In the genomic region with DNA sequence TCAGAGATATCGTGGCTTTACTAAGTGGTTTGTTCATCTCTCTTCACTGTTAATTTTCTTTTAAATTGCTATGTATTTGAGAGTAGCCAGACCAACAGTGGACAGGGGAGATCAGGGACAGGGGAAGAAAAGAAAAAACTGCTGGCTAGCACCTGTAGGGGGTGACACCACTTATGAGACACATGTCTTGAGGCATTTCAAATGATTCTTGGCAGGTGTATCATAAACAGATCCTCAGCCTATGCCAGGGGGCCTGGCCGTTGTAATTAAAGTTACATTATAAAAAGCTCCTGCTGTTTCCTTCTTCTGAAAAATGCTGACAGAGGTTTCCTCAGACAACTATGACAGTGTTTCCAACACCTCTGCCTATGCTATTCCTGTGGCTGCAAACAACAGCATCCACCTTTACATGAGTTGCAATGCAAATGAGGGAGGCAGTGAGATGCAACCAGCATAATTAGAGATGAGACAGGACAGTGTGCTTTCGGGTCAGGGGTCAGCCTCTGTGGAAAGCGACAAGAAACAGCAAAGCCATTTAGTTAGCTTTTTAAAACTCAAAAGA, we compare ENCODE assay signal across 27 cellular contexts.
DNase-seq lines count a peak whose midpoint lies in the region; ATAC-seq and TF ChIP-seq lines count a peak whose summit lies in the region.
"Had no signal": no experiment of that assay in that cellular context is flagged by ENCODE, and none has a peak within 500 bp of the region (broad histone marks: within the 10 kb centered on the region; RNA-seq: fewer than 3 reads in every experiment).

No MANE protein-coding gene starts in this region.

- H3K4me1 Mint-ChIP-seq in neural progenitor cell = peaks cover 6% of the 10 kb centered on the region
- H3K4me1 Mint-ChIP-seq: activated naive CD8-positive, alpha-beta T cell treated with anti-CD3 and anti-CD28 coated beads for 36 hours; naive B cell; T-cell had no signal

- no peak overlapping the region for H3K9ac ChIP-seq in neural progenitor cell

- intact Hi-C loops in left ventricle myocardium inferior (cut with micrococcal nuclease) = no loop called here

- H3K36me3 ChIP-seq in GM06990 (ENCODE audit: control insufficient read depth, insufficient read depth, low read length) = no peaks in the 10 kb centered on the region
- H3K36me3 ChIP-seq in neural progenitor cell = no peaks in the 10 kb centered on the region
- no peaks in the 10 kb centered on the region for H3K36me3 ChIP-seq in left ventricle myocardium inferior
- H3K36me3 ChIP-seq: ascending aorta, right atrium auricular region, SJCRH30, vagina had no signal

- H3K4me1 ChIP-seq in neural progenitor cell (no peaks in the 10 kb centered on the region), left ventricle myocardium inferior (peaks cover 5% of the 10 kb centered on the region)
- H3K4me1 ChIP-seq: ascending aorta, right atrium auricular region, SJCRH30, vagina had no signal

- ATAC-seq in HG03521 (IDR thresholded peaks at IDR 0.05; ENCODE audit: unreplicated experiment) = no peak
- ATAC-seq: activated CD8-positive, alpha-beta T cell treated with anti-CD3 and anti-CD28 coated beads for 36 hours; left colon; stimulated activated naive CD8-positive, alpha-beta T cell treated with anti-CD3 and anti-CD28 coated beads, Interleukin-15, Interleukin-2, amounts not matched to agents 100 U/mL and 50 U/mL, for 24 hours; T-cell had no signal

- peaks cover 2% of the 10 kb centered on the region for H3K27me3 Mint-ChIP-seq in neural progenitor cell (ENCODE audit: insufficient read depth, low read depth)
- H3K27me3 Mint-ChIP-seq: activated CD8-positive, alpha-beta T cell treated with anti-CD3 and anti-CD28 coated beads for 36 hours; activated naive CD8-positive, alpha-beta T cell treated with anti-CD3 and anti-CD28 coated beads for 36 hours; CD4-positive, alpha-beta T cell; dendritic cell treated with granulocyte-macrophage colony-stimulating factor and Interleukin-4, amounts not matched to agents 40 ng/mL and 50 ng/mL, for 4 days; naive B cell; T-cell had no signal

- peaks cover 2% of the 10 kb centered on the region for H3K9me3 Mint-ChIP-seq in neural progenitor cell

- H2AFZ ChIP-seq in neural progenitor cell (replicated peaks) = no peak overlapping the region

- H3K4me2 ChIP-seq in neural progenitor cell = no peak overlapping the region

- no peak overlapping the region for H3K27ac Mint-ChIP-seq in neural progenitor cell
- H3K27ac Mint-ChIP-seq: activated CD8-positive, alpha-beta T cell treated with anti-CD3 and anti-CD28 coated beads for 36 hours; activated naive CD8-positive, alpha-beta T cell treated with anti-CD3 and anti-CD28 coated beads for 36 hours; CD4-positive, alpha-beta T cell; dendritic cell treated with granulocyte-macrophage colony-stimulating factor and Interleukin-4, amounts not matched to agents 40 ng/mL and 50 ng/mL, for 4 days; naive B cell; T-cell had no signal

- H3K27me3 ChIP-seq in GM06990 (replicated peaks; ENCODE audit: control insufficient read depth, insufficient read depth, low read length) (no peaks in the 10 kb centered on the region), neural progenitor cell (no peaks in the 10 kb centered on the region), left ventricle myocardium inferior (ENCODE audit: low read depth) (no peaks in the 10 kb centered on the region)
- H3K27me3 ChIP-seq: ascending aorta, right atrium auricular region, SJCRH30, vagina had no signal

- H3K4me3 Mint-ChIP-seq in neural progenitor cell = no peak overlapping the region
- H3K4me3 Mint-ChIP-seq: activated CD8-positive, alpha-beta T cell treated with anti-CD3 and anti-CD28 coated beads for 36 hours; activated naive CD8-positive, alpha-beta T cell treated with anti-CD3 and anti-CD28 coated beads for 36 hours; CD4-positive, alpha-beta T cell; dendritic cell treated with granulocyte-macrophage colony-stimulating factor and Interleukin-4, amounts not matched to agents 40 ng/mL and 50 ng/mL, for 4 days; naive B cell; T-cell had no signal

- H3K27ac ChIP-seq in neural progenitor cell (no peak overlapping the region), left ventricle myocardium inferior (replicated peaks) (no peak overlapping the region)
- H3K27ac ChIP-seq: ascending aorta, right atrium auricular region, SJCRH30, vagina had no signal

- DNase-seq in GM06990 (ENCODE audit: extremely low read depth, insufficient read length) (no peak), NCI-H526 (lab: John Stamatoyannopoulos, UW) (peak; percentile 37 to 52), epithelial cell of proximal tubule (ENCODE audit: low read depth) (no peak), neural progenitor cell (ENCODE audit: low spot score) (peak; percentile 11), NOMO-1 treated with DMSO at 0.1 percent for 48 hours (lab: John Stamatoyannopoulos, UW; ENCODE audit: unreplicated experiment) (no peak), left ventricle myocardium inferior (no peak)
- DNase-seq: activated CD4-positive, CD25-positive, alpha-beta regulatory T cell treated with anti-CD3 and anti-CD28 coated beads, Interleukin-2, amount 50 U/mL, for 72 hours; activated CD8-positive, alpha-beta T cell treated with anti-CD3 and anti-CD28 coated beads for 36 hours; activated effector memory CD4-positive, alpha-beta T cell treated with Interleukin-2 at 50 U/mL for 16 hours; activated naive CD8-positive, alpha-beta T cell treated with anti-CD3 and anti-CD28 coated beads for 36 hours; CD4-positive, alpha-beta T cell; DMS 273 treated with DMSO at 0.1 percent for 48 hours; Kasumi-1; left colon; naive B cell; NCI-H1092; NCI-H2029 treated with DMSO at 0.1 percent for 48 hours; SJCRH30; stimulated activated CD4-positive, alpha-beta T cell treated with anti-CD3 and anti-CD28 coated beads, Interleukin-12 subunit alpha, Interleukin-12 subunit beta, amount 100 ng/mL, for 4 hours; stimulated activated CD4-positive, alpha-beta T cell treated with anti-CD3 and anti-CD28 coated beads, Interleukin-4, amount 100 ng/mL, for 24 hours; stimulated activated naive CD8-positive, alpha-beta T cell treated with anti-CD3 and anti-CD28 coated beads, Interleukin-15, Interleukin-2, amounts not matched to agents 100 U/mL and 50 U/mL, for 24 hours; T-cell had no signal

- H3K9me3 ChIP-seq in neural progenitor cell (ENCODE audit: low read depth) = no peaks in the 10 kb centered on the region
- H3K9me3 ChIP-seq in left ventricle myocardium inferior (replicated peaks) = peaks cover 6% of the 10 kb centered on the region
- H3K9me3 ChIP-seq: ascending aorta, right atrium auricular region, SJCRH30, vagina had no signal

- no peaks in the 10 kb centered on the region for H3K36me3 Mint-ChIP-seq in neural progenitor cell
- H3K36me3 Mint-ChIP-seq: activated naive CD8-positive, alpha-beta T cell treated with anti-CD3 and anti-CD28 coated beads for 36 hours; naive B cell; T-cell had no signal

- H3K79me2 ChIP-seq in neural progenitor cell (ENCODE audit: low read depth) = no peaks in the 10 kb centered on the region

- TF ChIP-seq CTCF in GM06990 (IDR thresholded peaks at IDR 0.05; ENCODE audit: insufficient read depth, low read length, poor library complexity, severe bottlenecking) (peak; percentile 13), epithelial cell of proximal tubule (conservative IDR thresholded peaks at IDR 0.05; ENCODE audit: low read depth, low read length) (peak; percentile 34), neural progenitor cell (IDR thresholded peaks at IDR 0.05) (peak; percentile 36), left ventricle myocardium inferior (IDR thresholded peaks at IDR 0.05; ENCODE audit: borderline replicate concordance) (no peak)

- no peak overlapping the region for H3K4me3 ChIP-seq in GM06990 (replicated peaks; ENCODE audit: low read depth, low read length)
- no peak overlapping the region for H3K4me3 ChIP-seq in epithelial cell of proximal tubule (ENCODE audit: low read depth, low read length)
- H3K4me3 ChIP-seq in neural progenitor cell = no peak overlapping the region
- H3K4me3 ChIP-seq in left ventricle myocardium inferior = no peak overlapping the region
- H3K4me3 ChIP-seq: ascending aorta, right atrium auricular region, SJCRH30, vagina had no signal

- no peaks in the 10 kb centered on the region for H3F3A ChIP-seq in neural progenitor cell (ENCODE audit: low read depth)

- H4K20me1 ChIP-seq in neural progenitor cell (ENCODE audit: low read depth) = no peaks in the 10 kb centered on the region

Comparison
In these comparisons a context has a peak if more than half of its experiments do, and no peak if none do; other contexts are left out.
1. DNase-seq: peak in NCI-H526 (2 of 2) and neural progenitor cell (single experiment); none in GM06990 (single experiment), epithelial cell of proximal tubule (single experiment), NOMO-1 treated with DMSO at 0.1 percent for 48 hours (single experiment) and left ventricle myocardium inferior (single experiment).